ENCODE assay signal across 15 cellular contexts in the genomic region with DNA sequence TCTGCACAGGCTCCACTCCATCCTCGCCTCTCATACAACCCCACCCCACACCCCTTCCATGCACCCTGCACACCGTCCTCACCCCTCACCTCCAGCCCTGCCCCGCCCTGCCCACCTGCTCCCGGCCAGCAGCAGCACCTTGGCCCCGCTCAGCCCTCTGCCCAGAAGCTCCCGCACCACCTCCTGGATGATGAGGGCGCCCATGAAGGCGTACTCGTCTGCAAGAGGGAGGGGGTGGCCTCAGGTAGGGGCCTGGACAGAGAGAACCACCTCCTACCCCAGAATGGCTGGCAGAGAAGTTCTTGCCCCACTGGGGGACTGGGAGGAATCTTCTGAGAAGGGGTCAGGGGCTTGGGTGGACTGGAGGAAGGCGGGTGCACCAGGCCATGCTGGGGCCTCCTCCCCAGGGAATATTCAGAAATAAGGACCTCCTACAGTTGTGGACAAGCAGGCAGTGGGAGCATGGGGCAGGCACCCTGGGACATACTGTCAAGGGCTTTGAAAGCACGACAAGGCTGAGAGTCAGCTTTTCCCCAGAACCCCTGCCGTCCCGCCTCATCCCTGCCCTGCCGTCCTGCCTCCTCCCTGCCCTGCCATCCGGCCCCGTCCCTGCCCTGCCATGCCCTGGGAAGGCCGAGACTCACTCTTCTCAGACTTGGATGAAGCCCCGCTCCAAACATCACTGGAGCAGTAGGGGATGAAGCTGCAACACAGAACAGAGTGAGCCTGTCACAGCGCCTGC. TPM values are rescaled to one million over a fixed set of nuclear protein-coding genes. Genes with fewer than 3 reads are reported as not detected.
DNase-seq lines count a peak whose midpoint lies in the region; ATAC-seq and TF ChIP-seq lines count a peak whose summit lies in the region.
"Had no signal": no experiment of that assay in that cellular context is flagged by ENCODE, and none has a peak within 500 bp of the region (broad histone marks: within the 10 kb centered on the region; RNA-seq: fewer than 3 reads in every experiment).

No MANE protein-coding gene starts in this region.

- no peaks in the 10 kb centered on the region for H3K4me1 Mint-ChIP-seq in T-helper 1 cell treated with Interleukin-12 subunit alpha and Interleukin-12 subunit beta and Interleukin-4 antibody, amounts not matched to agents 30 μg/mL and 1 μg/mL, for 36 hours (ENCODE audit: low read depth)
- peaks cover 5% of the 10 kb centered on the region for H3K4me1 Mint-ChIP-seq in endodermal cell

- no peak overlapping the region for H4K8ac ChIP-seq in neuronal stem cell (ENCODE audit: low read depth, low read length)

- no peaks in the 10 kb centered on the region for H3K9me2 ChIP-seq in SU-DHL-6 (replicated peaks; ENCODE audit: insufficient read depth, low read length)

- no peak overlapping the region for H2BK5ac ChIP-seq in neuronal stem cell (ENCODE audit: low read length)

- no peak overlapping the region for H3K18ac ChIP-seq in neuronal stem cell (ENCODE audit: low read length)

- no peak overlapping the region for H2BK120ac ChIP-seq in neuronal stem cell (ENCODE audit: low read depth, low read length)

- H3K4me3 ChIP-seq in SU-DHL-6 (ENCODE audit: insufficient read depth, low read length, poor library complexity, severe bottlenecking) = peak overlapping the region; percentile 85
- H3K4me3 ChIP-seq in endodermal cell (ENCODE audit: low read length) = no peak overlapping the region
- no peak overlapping the region for H3K4me3 ChIP-seq in neuronal stem cell (ENCODE audit: low read length in 2 of 2)
- H3K4me3 ChIP-seq in left lung = no peak overlapping the region
- H3K4me3 ChIP-seq: BLaER1 had no signal

- H3K9me3 ChIP-seq in SU-DHL-6 (ENCODE audit: insufficient read depth, low read length) = no peaks in the 10 kb centered on the region
- no peaks in the 10 kb centered on the region for H3K9me3 ChIP-seq in endodermal cell (ENCODE audit: control insufficient read depth, low read length)
- H3K9me3 ChIP-seq in neuronal stem cell (replicated peaks in 1 of 2; ENCODE audit: control insufficient read depth in 2 of 2, insufficient read depth in 1 of 2, low read depth in 1 of 2, low read length in 2 of 2) = no peaks in the 10 kb centered on the region
- no peaks in the 10 kb centered on the region for H3K9me3 ChIP-seq in left lung
- H3K9me3 ChIP-seq: BLaER1 had no signal

- 83 to 91% methylated on average over 7 to 19 of the region's 19 CpGs for WGBS in endodermal cell (ENCODE audit: insufficient coverage in 1 of 2, insufficient read length in 1 of 2), 2 experiments
- WGBS in neuronal stem cell (ENCODE audit: extremely low coverage in 2 of 2, insufficient read length in 2 of 2, insufficient replicate concordance in 1 of 2), 2 donors = no CpG with 5 or more reads among the region's 19 CpGs

- peaks cover 29% of the 10 kb centered on the region for H3K27me3 Mint-ChIP-seq in T-helper 1 cell treated with Interleukin-12 subunit alpha and Interleukin-12 subunit beta and Interleukin-4 antibody, amounts not matched to agents 30 μg/mL and 1 μg/mL, for 36 hours (ENCODE audit: low read depth)
- peaks cover 39% of the 10 kb centered on the region for H3K27me3 Mint-ChIP-seq in endodermal cell (ENCODE audit: insufficient read depth)

- peak overlapping the region; percentile 17 for H2BK15ac ChIP-seq in neuronal stem cell (ENCODE audit: low read length)

- no peak overlapping the region for H3K4ac ChIP-seq in neuronal stem cell (ENCODE audit: low read length)

- H2BK12ac ChIP-seq in neuronal stem cell (ENCODE audit: low read length) = peak overlapping the region; percentile 98

- H3K27ac ChIP-seq in SU-DHL-6 (ENCODE audit: low read depth, low read length) (peak overlapping the region; percentile 83), endodermal cell (ENCODE audit: low read depth, low read length) (no peak overlapping the region), neuronal stem cell (replicated peaks; ENCODE audit: low read length) (no peak overlapping the region), left lung (no peak overlapping the region)
- H3K27ac ChIP-seq: 22Rv1, BLaER1 had no signal

- no peaks in the 10 kb centered on the region for H3K9me3 Mint-ChIP-seq in T-helper 1 cell treated with Interleukin-12 subunit alpha and Interleukin-12 subunit beta and Interleukin-4 antibody, amounts not matched to agents 30 μg/mL and 1 μg/mL, for 36 hours
- no peaks in the 10 kb centered on the region for H3K9me3 Mint-ChIP-seq in endodermal cell

- peaks cover 31% of the 10 kb centered on the region for H3K79me2 ChIP-seq in SU-DHL-6 (ENCODE audit: insufficient read depth, low read length)

- H3F3A ChIP-seq in SU-DHL-6 (ENCODE audit: insufficient read depth) = peaks cover 1% of the 10 kb centered on the region; the same call in 1 of the 2 replicates

- intact Hi-C loops in left lung (cut with DNase I) = no loop called here

- peak overlapping the region; percentile 22 for H3K4me3 Mint-ChIP-seq in T-helper 1 cell treated with Interleukin-12 subunit alpha and Interleukin-12 subunit beta and Interleukin-4 antibody, amounts not matched to agents 30 μg/mL and 1 μg/mL, for 36 hours
- no peak overlapping the region for H3K4me3 Mint-ChIP-seq in endodermal cell

- H3K36me3 ChIP-seq in SU-DHL-6 (ENCODE audit: low read length) (no peaks in the 10 kb centered on the region), endodermal cell (ENCODE audit: control insufficient read depth, insufficient read depth, low read length) (no peaks in the 10 kb centered on the region), neuronal stem cell (replicated peaks in 1 of 2; ENCODE audit: control insufficient read depth in 2 of 2, insufficient read depth in 2 of 2, low read length in 2 of 2) (no peaks in the 10 kb centered on the region), left lung (no peaks in the 10 kb centered on the region)
- H3K36me3 ChIP-seq: BLaER1 had no signal

- ATAC-seq in left lung = no peak
- ATAC-seq: PC-3 had no signal

- TF ChIP-seq CTCF in SU-DHL-6 (IDR thresholded peaks at IDR 0.05; ENCODE audit: insufficient read depth, low read length, poor library complexity, severe bottlenecking) = no peak
- no peak for TF ChIP-seq CTCF in endodermal cell (conservative IDR thresholded peaks at IDR 0.05)
- no peak for TF ChIP-seq CTCF in left lung (IDR thresholded peaks at IDR 0.05)

- H3K4me2 ChIP-seq in SU-DHL-6 (ENCODE audit: low read depth, low read length, poor library complexity, severe bottlenecking) (peak overlapping the region; percentile 94), neuronal stem cell (ENCODE audit: insufficient read depth, low read length, poor library complexity, severe bottlenecking) (no peak overlapping the region)
- H3K4me2 ChIP-seq: BLaER1 had no signal

- H3K27me3 ChIP-seq in SU-DHL-6 (ENCODE audit: low read length) = no peaks in the 10 kb centered on the region
- peaks cover 50% of the 10 kb centered on the region for H3K27me3 ChIP-seq in endodermal cell (ENCODE audit: control insufficient read depth, insufficient read depth, low read length, poor library complexity, severe bottlenecking)
- peaks cover 28 to 66% (median 54%) of the 10 kb centered on the region in 3 experiments for H3K27me3 ChIP-seq in neuronal stem cell (ENCODE audit: control insufficient read depth in 3 of 3, insufficient read depth in 3 of 3, low read depth in 1 of 3, low read length in 3 of 3)
- peaks cover 26 to 64% of the 10 kb centered on the region in 2 donors for H3K27me3 ChIP-seq in left lung

- H3K9ac ChIP-seq in SU-DHL-6 (ENCODE audit: low read length) (peak overlapping the region; percentile 96), endodermal cell (ENCODE audit: extremely low read depth, low read length, poor library complexity, severe bottlenecking) (no peak overlapping the region), neuronal stem cell (ENCODE audit: low read depth, low read length, poor library complexity) (no peak overlapping the region)

- no peak overlapping the region for H3K23ac ChIP-seq in neuronal stem cell (ENCODE audit: low read depth, low read length, poor library complexity)

- H4K20me1 ChIP-seq in SU-DHL-6 (ENCODE audit: low read depth, low read length) = no peaks in the 10 kb centered on the region

- no peak overlapping the region for H4K91ac ChIP-seq in neuronal stem cell (ENCODE audit: low read depth, low read length, poor library complexity)

- H2AFZ ChIP-seq in SU-DHL-6 (ENCODE audit: low read depth, low read length, severe bottlenecking) (no peak overlapping the region), neuronal stem cell (ENCODE audit: low read length) (no peak overlapping the region)

- peak overlapping the region; percentile 75 for H2AK5ac ChIP-seq in neuronal stem cell (ENCODE audit: low read depth, low read length)

- no peaks in the 10 kb centered on the region for H3K36me3 Mint-ChIP-seq in T-helper 1 cell treated with Interleukin-12 subunit alpha and Interleukin-12 subunit beta and Interleukin-4 antibody, amounts not matched to agents 30 μg/mL and 1 μg/mL, for 36 hours (ENCODE audit: low read depth)
- H3K36me3 Mint-ChIP-seq in endodermal cell (ENCODE audit: low read depth) = no peaks in the 10 kb centered on the region

- H3K27ac Mint-ChIP-seq in T-helper 1 cell treated with Interleukin-12 subunit alpha and Interleukin-12 subunit beta and Interleukin-4 antibody, amounts not matched to agents 30 μg/mL and 1 μg/mL, for 36 hours = no peak overlapping the region
- no peak overlapping the region for H3K27ac Mint-ChIP-seq in endodermal cell

- H3K4me1 ChIP-seq in endodermal cell (ENCODE audit: control insufficient read depth, insufficient read depth, low read length) = no peaks in the 10 kb centered on the region
- H3K4me1 ChIP-seq in neuronal stem cell (ENCODE audit: control insufficient read depth in 2 of 2, insufficient read depth in 1 of 2, low read depth in 1 of 2, low read length in 2 of 2) = peaks cover 2 to 4% of the 10 kb centered on the region in 2 donors
- peaks cover 8 to 30% of the 10 kb centered on the region in 2 donors for H3K4me1 ChIP-seq in left lung

- peaks cover 1% of the 10 kb centered on the region for H3K79me1 ChIP-seq in neuronal stem cell (ENCODE audit: low read depth, low read length)

- no peak for DNase-seq in T-helper 1 cell
- peak; percentile 46 for DNase-seq in endodermal cell
- no peak for DNase-seq in neuronal stem cell (ENCODE audit: low spot score)
- DNase-seq in left lung = no peak
- no peak for DNase-seq in stimulated activated CD4-positive, alpha-beta T cell treated with anti-CD3 and anti-CD28 coated beads, Interleukin-15, amount 100 ng/mL, for 24 hours
- no peak for DNase-seq in pons (ENCODE audit: low spot score)
- DNase-seq: DMS 273 treated with DMSO at 0.1 percent for 48 hours, NCI-H1105 treated with DMSO at 0.1 percent for 48 hours, NCI-H187, NCI-H446, PC-3 had no signal

- H3K14ac ChIP-seq in neuronal stem cell (ENCODE audit: low read length) = no peak overlapping the region

RNA-seq across cellular contexts. Expression of gene NOTUM, which starts 3.1 kb away (rescaled TPM):
- total RNA-seq in endodermal cell = 10 to 100 TPM; 12.5 to 26.3 TPM
- 6.2 TPM for polyA plus RNA-seq in endodermal cell (2013, experiment 1 of 2)
- 5.0 TPM for polyA plus RNA-seq in endodermal cell (2013, experiment 2 of 2)
- 0.33 TPM for polyA plus RNA-seq in neuronal stem cell (2013, experiment 1 of 2)
- 0.30 TPM for polyA plus RNA-seq in neuronal stem cell (2013, experiment 2 of 2)
- total RNA-seq in left lung = 1 to 10 TPM in 1 of 2 donors, under 1 TPM in 1; 0.79 to 1.0 TPM
- total RNA-seq: PC-3 had no signal

RNA-seq across cellular contexts. Expression of gene MYADML2, which starts 10.8 kb away (rescaled TPM):
- total RNA-seq in endodermal cell = not detected
- polyA plus RNA-seq in endodermal cell (2013, experiment 1 of 2) = not detected
- polyA plus RNA-seq in endodermal cell (2013, experiment 2 of 2) = not detected
- 0.03 TPM for polyA plus RNA-seq in neuronal stem cell (2013, experiment 1 of 2)
- 0.03 TPM for polyA plus RNA-seq in neuronal stem cell (2013, experiment 2 of 2)
- total RNA-seq in left lung = not detected
- total RNA-seq: PC-3 had no signal

RNA-seq across cellular contexts. Expression of gene ASPSCR1, which starts 19.6 kb away (rescaled TPM):
- total RNA-seq in endodermal cell (10 to 100 TPM; 50.8 to 65.4 TPM), left lung (10 to 100 TPM; 35.1 to 40.2 TPM)
- 41.5 TPM for polyA plus RNA-seq in endodermal cell (2013, experiment 1 of 2)
- 30.3 TPM for polyA plus RNA-seq in endodermal cell (2013, experiment 2 of 2)
- polyA plus RNA-seq in neuronal stem cell (2013, experiment 1 of 2) = 21.8 TPM
- 24.2 TPM for polyA plus RNA-seq in neuronal stem cell (2013, experiment 2 of 2)

RNA-seq across cellular contexts. Expression of gene PYCR1, which starts 20.8 kb away (rescaled TPM):
- total RNA-seq in endodermal cell (100 to 1,000 TPM; 104 to 107 TPM), left lung (10 to 100 TPM; 74.0 to 83.0 TPM)
- polyA plus RNA-seq in endodermal cell (2013, experiment 1 of 2) = 100 TPM
- 91.8 TPM for polyA plus RNA-seq in endodermal cell (2013, experiment 2 of 2)
- polyA plus RNA-seq in neuronal stem cell (2013, experiment 1 of 2) = 53.9 TPM
- polyA plus RNA-seq in neuronal stem cell (2013, experiment 2 of 2) = 52.1 TPM

RNA-seq across cellular contexts. Expression of gene MAFG, which starts 30.3 kb away (rescaled TPM):
- total RNA-seq in endodermal cell = 10 to 100 TPM; 39.9 to 54.1 TPM
- polyA plus RNA-seq in endodermal cell (2013, experiment 1 of 2) = 16.8 TPM
- polyA plus RNA-seq in endodermal cell (2013, experiment 2 of 2) = 15.6 TPM
- polyA plus RNA-seq in neuronal stem cell (2013, experiment 1 of 2) = 16.1 TPM
- 17.2 TPM for polyA plus RNA-seq in neuronal stem cell (2013, experiment 2 of 2)
- total RNA-seq in left lung = 10 to 100 TPM; 25.3 to 39.8 TPM

Comparison
In these comparisons a context has a peak if more than half of its experiments do, and no peak if none do; other contexts are left out.
1. RNA of gene NOTUM, which starts 3.1 kb away (total RNA-seq): 12.5 to 26.3 TPM in endodermal cell; 0.79 to 1.0 TPM in left lung; every median in the first group is over 4 times any median in the second.